Comparison of ENCODE assay signal across 8 cellular contexts in genomic region chr14:49598479-49599301, GRCh38. TPM values are rescaled to one million over a fixed set of nuclear protein-coding genes. Genes with fewer than 3 reads are reported as not detected.
DNase-seq lines count a peak whose midpoint lies in the region; ATAC-seq and TF ChIP-seq lines count a peak whose summit lies in the region.

TSS of gene LRR1 (plus strand) at chr14:49598940. CDS start at chr14:49599021, 81 bp downstream.

- peak within 1 kb of the TSS; percentile 98 for H3K4me3 Mint-ChIP-seq in chondrocyte (ENCODE audit: unreplicated experiment)

- no peaks in the 10 kb centered on the region for H3K27me3 Mint-ChIP-seq in chondrocyte (ENCODE audit: low read depth)

- no peak for DNase-seq in AG09309 (ENCODE audit: low read depth)
- peak; percentile 80 for DNase-seq in NCI-H345 treated with DMSO at 0.1 percent for 48 hours (lab: John Stamatoyannopoulos, UW; ENCODE audit: unreplicated experiment)
- DNase-seq in activated CD4-positive, alpha-beta T cell treated with anti-CD3 and anti-CD28 coated beads for 24 hours (ENCODE audit: low read depth in 2 of 2), result peak; percentile 73 to 77
- peak; percentile 94 for DNase-seq in chondrocyte (ENCODE audit: low spot score)
- DNase-seq in kidney tubule cell (ENCODE audit: low spot score), result peak; percentile 87
- peak; percentile 50 to 77 for DNase-seq in stimulated activated CD4-positive, alpha-beta T cell treated with anti-CD3 and anti-CD28 coated beads, Interleukin-1b, Interleukin-23, amount 100 ng/mL, for 1 hour (ENCODE audit: low read depth in 2 of 2)

- peaks cover 26% of the 10 kb centered on the region for H3K4me1 Mint-ChIP-seq in chondrocyte (ENCODE audit: low read depth)

- peak within 1 kb of the TSS; percentile 97 for H3K27ac Mint-ChIP-seq in chondrocyte (ENCODE audit: unreplicated experiment)

- no peaks in the 10 kb centered on the region for H3K36me3 Mint-ChIP-seq in chondrocyte (ENCODE audit: low read depth)

- peak within 1 kb of the TSS; percentile 97 for H3K4me3 ChIP-seq in AG09309 (ENCODE audit: control insufficient read depth, low read depth, low read length)

- no peaks in the 10 kb centered on the region for H3K9me3 Mint-ChIP-seq in chondrocyte (ENCODE audit: low read depth)

- ATAC-seq in GM19025 (IDR thresholded peaks at IDR 0.05; ENCODE audit: low read depth, unreplicated experiment), result peak; percentile 46
- peak; percentile 44 for ATAC-seq in HG03342 (IDR thresholded peaks at IDR 0.05; ENCODE audit: unreplicated experiment)

- TF ChIP-seq CTCF in AG09309 (IDR thresholded peaks at IDR 0.05; ENCODE audit: control insufficient read depth, insufficient read depth, low read depth, low read length, missing control alignments) (no peak), chondrocyte (IDR thresholded peaks at IDR 0.05) (peak; percentile 10)

RNA-seq across cellular contexts. Expression of gene LRR1, which starts in this region (rescaled TPM):
- 8.5 to 13.9 TPM (median 11.6 TPM) in 3 replicates for total RNA-seq in chondrocyte
